Comparison of ENCODE assay signal across 10 cellular contexts in the genomic region with DNA sequence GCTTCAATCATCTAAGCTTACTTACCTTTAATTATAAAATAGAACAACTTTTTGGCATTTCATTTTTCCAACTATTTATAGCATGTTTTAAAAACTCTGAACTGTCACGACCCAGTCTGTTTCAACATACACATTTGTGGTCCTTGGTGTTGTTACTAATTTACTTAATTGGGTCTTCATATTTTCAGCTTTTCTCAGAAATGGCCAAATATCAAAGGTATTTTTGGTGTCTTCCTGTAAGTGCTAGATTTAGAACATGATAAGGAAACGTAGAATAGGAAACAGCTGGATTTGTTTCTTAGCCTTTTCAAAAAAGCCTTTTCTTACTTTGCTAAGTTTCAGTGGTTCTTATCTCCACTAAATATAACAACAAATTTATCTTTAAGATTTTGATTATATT. TPM values are rescaled to one million over a fixed set of nuclear protein-coding genes. Genes with fewer than 3 reads are reported as not detected.
DNase-seq lines count a peak whose midpoint lies in the region; FAIRE-seq and TF ChIP-seq lines count a peak whose summit lies in the region.
"Had no signal": no experiment of that assay in that cellular context is flagged by ENCODE, and none has a peak within 500 bp of the region (broad histone marks: within the 10 kb centered on the region; RNA-seq: fewer than 3 reads in every experiment).

No MANE protein-coding gene starts in this region.

- POLR2A ChIA-PET in activated CD4-positive, alpha-beta memory T cell treated with anti-CD3 and anti-CD28 coated beads, Interleukin-2, amount 10 ng/mL, durations not matched to agents 7 days and 5 days (lab: Charles Lee): interaction anchor here (0.8 to 3.9 kb wide), 13 partner anchors 12 to 185 kb away, joined by 3 to 41 read pairs (median 8); a partner anchor contains a TSS
- POLR2A ChIA-PET in activated CD4-positive, alpha-beta memory T cell treated with anti-CD3 and anti-CD28 coated beads for 36 hours (lab: Charles Lee): interaction anchor here (1.2 kb wide), 1 partner anchor 11 kb away, joined by 4 read pairs; a partner anchor contains a TSS

- H3K4me3 ChIP-seq in SK-N-MC (peak overlapping the region; percentile 1; the same call in 1 of the 2 replicates), fibroblast of the aortic adventitia (ENCODE audit: low read depth, low read length) (no peak overlapping the region), foreskin fibroblast (ENCODE audit: low read depth in 1 of 2, low read length in 2 of 2) (no peak overlapping the region)
- H3K4me3 ChIP-seq: stomach had no signal

- no peaks in the 10 kb centered on the region for H3K36me3 ChIP-seq in SK-N-MC (ENCODE audit: insufficient read depth, low read length)

- no peak for FAIRE-seq in GM19239 (lab: Jason Lieb, UNC)

- H3K36me3 Mint-ChIP-seq in activated CD4-positive, alpha-beta memory T cell treated with anti-CD3 and anti-CD28 coated beads, Interleukin-2, amount 10 ng/mL, durations not matched to agents 7 days and 5 days (ENCODE audit: low read depth): peaks cover 34% of the 10 kb centered on the region
- H3K36me3 Mint-ChIP-seq in activated CD4-positive, alpha-beta memory T cell treated with anti-CD3 and anti-CD28 coated beads for 36 hours: peaks cover 3% of the 10 kb centered on the region

- H3K27ac ChIP-seq in SK-N-MC: peak overlapping the region; percentile 47

- intact Hi-C loops in activated CD4-positive, alpha-beta memory T cell treated with anti-CD3 and anti-CD28 coated beads for 36 hours (cut with micrococcal nuclease): loop anchor here (5.0 to 10.0 kb wide), 6 partner anchors 164 to 491 kb away; a partner anchor contains a TSS

- CTCF ChIA-PET in activated CD4-positive, alpha-beta memory T cell treated with anti-CD3 and anti-CD28 coated beads, Interleukin-2, amount 10 ng/mL, durations not matched to agents 7 days and 5 days (lab: Charles Lee): interaction anchor here (0.6 to 3.3 kb wide), 8 partner anchors 11 to 307 kb away, joined by 3 to 28 read pairs (median 4); a partner anchor contains a TSS
- CTCF ChIA-PET in activated CD4-positive, alpha-beta memory T cell treated with anti-CD3 and anti-CD28 coated beads for 36 hours (lab: Charles Lee): interaction anchor here (1.1 to 1.6 kb wide), 2 partner anchors 179 to 395 kb away, joined by 3 to 6 read pairs; no protein-coding TSS in a partner anchor

- peaks cover under 1% of the 10 kb centered on the region for H3K9me3 Mint-ChIP-seq in activated CD4-positive, alpha-beta memory T cell treated with anti-CD3 and anti-CD28 coated beads, Interleukin-2, amount 10 ng/mL, durations not matched to agents 7 days and 5 days
- H3K9me3 Mint-ChIP-seq in activated CD4-positive, alpha-beta memory T cell treated with anti-CD3 and anti-CD28 coated beads for 36 hours: peaks cover 8% of the 10 kb centered on the region

- peak overlapping the region; percentile 56 for H3K9ac ChIP-seq in SK-N-MC (ENCODE audit: insufficient read length)

- H3K27me3 Mint-ChIP-seq in activated CD4-positive, alpha-beta memory T cell treated with anti-CD3 and anti-CD28 coated beads, Interleukin-2, amount 10 ng/mL, durations not matched to agents 7 days and 5 days: no peaks in the 10 kb centered on the region
- no peaks in the 10 kb centered on the region for H3K27me3 Mint-ChIP-seq in activated CD4-positive, alpha-beta memory T cell treated with anti-CD3 and anti-CD28 coated beads for 36 hours

- peaks cover 67% of the 10 kb centered on the region for H3K4me1 Mint-ChIP-seq in activated CD4-positive, alpha-beta memory T cell treated with anti-CD3 and anti-CD28 coated beads, Interleukin-2, amount 10 ng/mL, durations not matched to agents 7 days and 5 days
- H3K4me1 Mint-ChIP-seq in activated CD4-positive, alpha-beta memory T cell treated with anti-CD3 and anti-CD28 coated beads for 36 hours (ENCODE audit: low read depth): peaks cover 72% of the 10 kb centered on the region

- no peak for TF ChIP-seq CTCF in fibroblast of the aortic adventitia (IDR thresholded peaks at IDR 0.05; ENCODE audit: insufficient read depth, low read length)
- no peak for TF ChIP-seq CTCF in foreskin fibroblast (IDR thresholded peaks at IDR 0.05; ENCODE audit: low read depth, low read length)

- peak overlapping the region; percentile 24 for H3K4me3 Mint-ChIP-seq in activated CD4-positive, alpha-beta memory T cell treated with anti-CD3 and anti-CD28 coated beads, Interleukin-2, amount 10 ng/mL, durations not matched to agents 7 days and 5 days
- no peak overlapping the region for H3K4me3 Mint-ChIP-seq in activated CD4-positive, alpha-beta memory T cell treated with anti-CD3 and anti-CD28 coated beads for 36 hours

- H3K9me3 ChIP-seq in SK-N-MC (ENCODE audit: low read depth, low read length): no peaks in the 10 kb centered on the region
- H3K9me3 ChIP-seq: stomach had no signal

- DNase-seq in activated CD4-positive, alpha-beta memory T cell treated with anti-CD3 and anti-CD28 coated beads, Interleukin-2, amount 10 ng/mL, durations not matched to agents 7 days and 5 days: no peak
- no peak for DNase-seq in activated CD4-positive, alpha-beta memory T cell treated with anti-CD3 and anti-CD28 coated beads for 36 hours
- DNase-seq in SK-N-MC (ENCODE audit: low read depth, low spot score): no peak
- peak; percentile 18 for DNase-seq in fibroblast of the aortic adventitia (ENCODE audit: low read depth)
- peak; percentile 11 for DNase-seq in superior temporal gyrus (ENCODE audit: extremely low spot score)
- no peak for DNase-seq in putamen (ENCODE audit: low spot score)
- DNase-seq in GM19239 (ENCODE audit: insufficient read length, low spot score): no peak
- DNase-seq in foreskin fibroblast: no peak
- DNase-seq: ACHN, stomach had no signal

- peak overlapping the region; percentile 74 for H3K27ac Mint-ChIP-seq in activated CD4-positive, alpha-beta memory T cell treated with anti-CD3 and anti-CD28 coated beads, Interleukin-2, amount 10 ng/mL, durations not matched to agents 7 days and 5 days
- no peak overlapping the region for H3K27ac Mint-ChIP-seq in activated CD4-positive, alpha-beta memory T cell treated with anti-CD3 and anti-CD28 coated beads for 36 hours

RNA-seq across cellular contexts. Expression of a gene that starts 11.4 kb away (rescaled TPM):
- total RNA-seq in activated CD4-positive, alpha-beta memory T cell treated with anti-CD3 and anti-CD28 coated beads, Interleukin-2, amount 10 ng/mL, durations not matched to agents 7 days and 5 days: 100 to 1,000 TPM in 1 of 2 experiments, 10 to 100 TPM in 1; 96.8 to 100 TPM
- 1 to 10 TPM; 8.8 TPM for total RNA-seq in activated CD4-positive, alpha-beta memory T cell treated with anti-CD3 and anti-CD28 coated beads for 36 hours
- 0.90 and 11.2 TPM in 2 replicates for total RNA-seq in fibroblast of the aortic adventitia (ENCODE audit: low replicate concordance)

Comparison
In these comparisons a context has a peak if more than half of its experiments do, and no peak if none do; other contexts are left out.
1. DNase-seq: peak in fibroblast of the aortic adventitia (single experiment) and superior temporal gyrus (single experiment); none in activated CD4-positive, alpha-beta memory T cell treated with anti-CD3 and anti-CD28 coated beads, Interleukin-2, amount 10 ng/mL, durations not matched to agents 7 days and 5 days (single experiment), activated CD4-positive, alpha-beta memory T cell treated with anti-CD3 and anti-CD28 coated beads for 36 hours (single experiment), SK-N-MC (single experiment), putamen (single experiment), GM19239 (single experiment) and foreskin fibroblast (0 of 2).